ENCODE assay signal across 19 cellular contexts in genomic region chr15:60964527-60964926, GRCh38.
DNase-seq lines count a peak whose midpoint lies in the region; ATAC-seq, FAIRE-seq and TF ChIP-seq lines count a peak whose summit lies in the region.
"Had no signal": no experiment of that assay in that cellular context is flagged by ENCODE, and none has a peak within 500 bp of the region (broad histone marks: within the 10 kb centered on the region; RNA-seq: fewer than 3 reads in every experiment).

No MANE protein-coding gene starts in this region.

- H3K9me3 ChIP-seq in mammary epithelial cell (replicated peaks; ENCODE audit: insufficient read depth, low read length), result no peaks in the 10 kb centered on the region
- no peaks in the 10 kb centered on the region for H3K9me3 ChIP-seq in SK-N-SH
- H3K9me3 ChIP-seq in kidney (ENCODE audit: control insufficient read depth in 1 of 2, low read length in 2 of 2), result no peaks in the 10 kb centered on the region
- no peaks in the 10 kb centered on the region for H3K9me3 ChIP-seq in testis
- no peaks in the 10 kb centered on the region for H3K9me3 ChIP-seq in lower lobe of right lung

- POLR2A ChIA-PET in MCF 10A (lab: Yijun Ruan, JAX), result no interaction called here
- POLR2A ChIA-PET in SK-N-SH (lab: Yijun Ruan, JAX), result no interaction called here

- TF ChIP-seq POLR2A in testis (IDR thresholded peaks at IDR 0.05), result no peak

- intact Hi-C loops in MCF 10A (cut with micrococcal nuclease), result no loop called here
- intact Hi-C loops in mammary epithelial cell (cut with micrococcal nuclease), result no loop called here
- intact Hi-C loops in kidney (cut with DNase I), result no loop called here
- intact Hi-C loops in testis (cut with DNase I; ENCODE audit: low total_unique reads), result no loop called here
- intact Hi-C loops in lower lobe of right lung (cut with DNase I), result no loop called here

- H3K4me3 ChIP-seq in mammary epithelial cell (replicated peaks in 1 of 3; ENCODE audit: insufficient read depth in 1 of 3, low read depth in 2 of 3, low read length in 3 of 3), result no peak overlapping the region
- H3K4me3 ChIP-seq in SK-N-SH (ENCODE audit: low read depth in 2 of 2, low read length in 1 of 2), result no peak overlapping the region
- H3K4me3 ChIP-seq in kidney (ENCODE audit: low read length in 2 of 2), result no peak overlapping the region
- H3K4me3 ChIP-seq in testis, result no peak overlapping the region
- no peak overlapping the region for H3K4me3 ChIP-seq in lower lobe of right lung

- no peaks in the 10 kb centered on the region for H3K27me3 ChIP-seq in mammary epithelial cell (ENCODE audit: insufficient read depth, low read length)
- H3K27me3 ChIP-seq in SK-N-SH (ENCODE audit: insufficient read depth), result no peaks in the 10 kb centered on the region
- no peaks in the 10 kb centered on the region for H3K27me3 ChIP-seq in testis
- no peaks in the 10 kb centered on the region for H3K27me3 ChIP-seq in lower lobe of right lung (ENCODE audit: low read depth)

- TF ChIP-seq RAD21 in SK-N-SH (IDR thresholded peaks at IDR 0.05; ENCODE audit: low read length), result peak; percentile 21; the same call in 1 of the 2 replicates

- TF ChIP-seq CTCF in MCF 10A (IDR thresholded peaks at IDR 0.05; ENCODE audit: unreplicated experiment) (no peak), mammary epithelial cell (conservative IDR thresholded peaks at IDR 0.05 in 1 of 2, IDR thresholded peaks at IDR 0.05 in 1 of 2; ENCODE audit: extremely low read depth in 1 of 2, insufficient read depth in 1 of 2, low read depth in 1 of 2, low read length in 2 of 2) (peak in 1 of 2 donors; percentile 24), SK-N-SH (IDR thresholded peaks at IDR 0.05) (no peak), kidney (IDR thresholded peaks at IDR 0.05; ENCODE audit: borderline replicate concordance, extremely low read depth, insufficient read depth) (peak; percentile 5), testis (IDR thresholded peaks at IDR 0.05) (peak in 1 of 3 experiments; percentile 27), lower lobe of right lung (IDR thresholded peaks at IDR 0.05) (no peak)

- dilution Hi-C loops in mammary epithelial cell (cut with HindIII; ENCODE audit: low sequenced_read_pairs), result no loop called here

- ATAC-seq in HG03280 (IDR thresholded peaks at IDR 0.05; ENCODE audit: unreplicated experiment) (no peak), lower lobe of right lung (no peak)

- H3K9ac ChIP-seq in mammary epithelial cell (ENCODE audit: insufficient read depth, low read length) (no peak overlapping the region), SK-N-SH (no peak overlapping the region), kidney (ENCODE audit: low read length in 2 of 2) (no peak overlapping the region)

- DNase-seq in MCF 10A (ENCODE audit: unreplicated experiment) (peak; percentile 16), mammary epithelial cell (no peak), SK-N-SH (no peak), kidney (no peak), testis (peak; percentile 70), NCI-H2081 treated with DMSO at 0.1 percent for 48 hours (lab: John Stamatoyannopoulos, UW) (no peak), lower lobe of right lung (no peak)
- DNase-seq: activated effector memory CD4-positive, alpha-beta T cell treated with anti-CD3 and anti-CD28 coated beads, Interleukin-2, amount 50 U/mL, for 16 hours; amniotic stem cell; cerebellar nuclear complex; DMS153; NCI-H187; NCI-H510A; SHP77 treated with DMSO at 0.1 percent for 48 hours had no signal

- H3K4me1 Mint-ChIP-seq in MCF 10A (ENCODE audit: insufficient read depth, unreplicated experiment), result no peaks in the 10 kb centered on the region

- H3K27ac Mint-ChIP-seq in MCF 10A (ENCODE audit: low read depth, unreplicated experiment), result no peak overlapping the region
- H3K27ac Mint-ChIP-seq: stimulated activated naive CD8-positive, alpha-beta T cell treated with anti-CD3 and anti-CD28 coated beads, Interleukin-15, Interleukin-2, amounts not matched to agents 100 ng/mL and 50 ng/mL, for 24 hours; T-helper 2 cell treated with Interferon-gamma antibody and Interleukin-4, amounts not matched to agents 5 μg/mL and 100 μg/mL, for 36 hours had no signal

- no peaks in the 10 kb centered on the region for H3K27me3 Mint-ChIP-seq in MCF 10A (ENCODE audit: insufficient read depth, unreplicated experiment)
- H3K27me3 Mint-ChIP-seq: stimulated activated naive CD8-positive, alpha-beta T cell treated with anti-CD3 and anti-CD28 coated beads, Interleukin-15, Interleukin-2, amounts not matched to agents 100 ng/mL and 50 ng/mL, for 24 hours had no signal

- H4K20me1 ChIP-seq in mammary epithelial cell (ENCODE audit: insufficient read depth, low read length), result no peaks in the 10 kb centered on the region
- no peaks in the 10 kb centered on the region for H4K20me1 ChIP-seq in SK-N-SH (ENCODE audit: insufficient read depth)

- H3K79me2 ChIP-seq in mammary epithelial cell (ENCODE audit: insufficient read depth, low read length) (no peaks in the 10 kb centered on the region), SK-N-SH (ENCODE audit: insufficient read depth) (no peaks in the 10 kb centered on the region)

- H3K36me3 ChIP-seq in mammary epithelial cell (ENCODE audit: insufficient read depth, low read length) (no peaks in the 10 kb centered on the region), SK-N-SH (replicated peaks in 1 of 2; ENCODE audit: control insufficient read depth in 1 of 2, insufficient read depth in 2 of 2, low read length in 1 of 2) (no peaks in the 10 kb centered on the region), kidney (ENCODE audit: control insufficient read depth in 1 of 2, insufficient read depth in 2 of 2, low read length in 2 of 2) (no peaks in the 10 kb centered on the region), testis (ENCODE audit: low read depth, missing control alignments) (no peaks in the 10 kb centered on the region), lower lobe of right lung (no peaks in the 10 kb centered on the region)

- CTCF ChIA-PET in MCF 10A (lab: Yijun Ruan, JAX) (interaction anchor here (0.5 to 2.7 kb wide), 3 partner anchors 10 to 470 kb away, joined by 3 to 7 read pairs (median 3); no protein-coding TSS in a partner anchor), mammary epithelial cell (lab: Charles Lee; ENCODE audit: low non-redundant PET) (no interaction called here), SK-N-SH (lab: Yijun Ruan, JAX) (interaction anchor here (1.0 to 1.3 kb wide), 5 partner anchors 19 to 456 kb away, joined by 3 read pairs; no protein-coding TSS in a partner anchor)

- no peaks in the 10 kb centered on the region for H3F3A ChIP-seq in SK-N-SH (replicated peaks; ENCODE audit: insufficient read depth)

- H3K4me2 ChIP-seq in mammary epithelial cell (ENCODE audit: insufficient read depth, low read depth, low read length) (no peak overlapping the region), SK-N-SH (no peak overlapping the region)

- no peak for FAIRE-seq in kidney (lab: Jason Lieb, UNC)
- FAIRE-seq: A204.1, GM18507 had no signal

- no peaks in the 10 kb centered on the region for H3K9me3 Mint-ChIP-seq in MCF 10A (ENCODE audit: unreplicated experiment)
- H3K9me3 Mint-ChIP-seq: stimulated activated naive CD8-positive, alpha-beta T cell treated with anti-CD3 and anti-CD28 coated beads, Interleukin-15, Interleukin-2, amounts not matched to agents 100 ng/mL and 50 ng/mL, for 24 hours; T-helper 2 cell treated with Interferon-gamma antibody and Interleukin-4, amounts not matched to agents 5 μg/mL and 100 μg/mL, for 36 hours had no signal

- H3K4me1 ChIP-seq in mammary epithelial cell (ENCODE audit: insufficient read depth, low read length) (no peaks in the 10 kb centered on the region), SK-N-SH (ENCODE audit: control insufficient read depth in 1 of 2, insufficient read depth in 2 of 2, low read depth in 1 of 2, low read length in 1 of 2) (peaks cover 16 to 25% of the 10 kb centered on the region in 2 experiments; a peak in 2 of 4 replicates), kidney (ENCODE audit: control insufficient read depth in 1 of 2, insufficient read depth in 1 of 2, low read depth in 1 of 2, low read length in 2 of 2) (peaks cover 3 to 13% of the 10 kb centered on the region in 2 donors), testis (peaks cover 7% of the 10 kb centered on the region), lower lobe of right lung (no peaks in the 10 kb centered on the region)

- no TSS peak for BruUV-seq in MCF 10A (replicated peaks; lab: Mats Ljungman, UMichigan)
- BruUV-seq in mammary epithelial cell (replicated peaks; lab: Mats Ljungman, UMichigan), result no TSS peak

- no peak for TF ChIP-seq EP300 in SK-N-SH (IDR thresholded peaks at IDR 0.05; ENCODE audit: borderline replicate concordance in 1 of 2, low read depth in 1 of 2, low read length in 1 of 2)

- H2AFZ ChIP-seq in mammary epithelial cell (ENCODE audit: low read depth, low read length) (no peak overlapping the region), SK-N-SH (ENCODE audit: low read depth) (no peak overlapping the region)

- in situ Hi-C loops in mammary epithelial cell (cut with MboI; ENCODE audit: low sequenced_read_pairs in 2 of 2), result no loop called here

- H3K36me3 Mint-ChIP-seq in MCF 10A (ENCODE audit: insufficient read depth, unreplicated experiment), result no peaks in the 10 kb centered on the region

- H3K4me3 Mint-ChIP-seq in MCF 10A (ENCODE audit: unreplicated experiment), result no peak overlapping the region
- H3K4me3 Mint-ChIP-seq: stimulated activated naive CD8-positive, alpha-beta T cell treated with anti-CD3 and anti-CD28 coated beads, Interleukin-15, Interleukin-2, amounts not matched to agents 100 ng/mL and 50 ng/mL, for 24 hours; T-helper 2 cell treated with Interferon-gamma antibody and Interleukin-4, amounts not matched to agents 5 μg/mL and 100 μg/mL, for 36 hours had no signal

- H3K27ac ChIP-seq in mammary epithelial cell (ENCODE audit: insufficient read depth, low read depth, low read length) (no peak overlapping the region), SK-N-SH (ENCODE audit: low read depth in 2 of 2, low read length in 1 of 2) (no peak overlapping the region), kidney (ENCODE audit: low read depth in 2 of 2, low read length in 2 of 2) (no peak overlapping the region), testis (no peak overlapping the region), lower lobe of right lung (no peak overlapping the region)

- 64% methylated on average over 1 of the region's 1 CpG for WGBS in mammary epithelial cell (ENCODE audit: low coverage, missing lambda C conversion rate)
- 100% methylated on average over 1 of the region's 1 CpG for WGBS in SK-N-SH (ENCODE audit: low lambda C conversion rate)
- WGBS in testis, 2 donors, result 68 to 82% methylated on average over 1 of the region's 1 CpG

- H3K9me2 ChIP-seq in SK-N-SH, result no peaks in the 10 kb centered on the region

TF ChIP-seq in SK-N-SH, 30 proteins besides CTCF, POLR2A, EP300 and RAD21:
- TF ChIP-seq FOSL2 (IDR thresholded peaks at IDR 0.05; ENCODE audit: borderline replicate concordance, low read depth), result no peak
TF ChIP-seq in SK-N-SH: peak in this region for 0.

Comparison
In these comparisons a context has a peak if more than half of its experiments do, and no peak if none do; other contexts are left out.
1. DNase-seq: peak in MCF 10A (single experiment) and testis (single experiment); none in mammary epithelial cell (single experiment), SK-N-SH (single experiment), kidney (single experiment), NCI-H2081 treated with DMSO at 0.1 percent for 48 hours (single experiment) and lower lobe of right lung (single experiment).